In the genomic region with DNA sequence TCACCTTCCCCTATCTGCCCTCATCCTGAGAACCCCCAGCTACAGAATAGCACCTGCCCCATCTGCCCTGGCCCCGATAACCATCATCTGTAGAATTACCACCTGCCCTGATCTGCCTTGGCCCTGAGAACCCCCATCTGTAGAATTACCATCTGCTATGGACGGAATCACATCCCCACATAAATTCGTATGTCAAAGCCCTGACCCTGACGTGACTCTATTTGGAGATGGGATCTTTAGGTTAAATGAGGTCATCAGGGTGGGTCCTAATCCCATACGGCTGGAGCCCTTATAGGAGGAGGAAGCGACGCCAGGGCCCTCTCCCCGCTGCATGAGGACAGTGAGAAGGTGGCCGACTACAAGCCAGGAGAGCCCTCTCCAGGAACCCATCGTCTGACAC, we compare ENCODE assay signal across 14 cellular contexts. TPM values are rescaled to one million over a fixed set of nuclear protein-coding genes. Genes with fewer than 3 reads are reported as not detected.
"Had no signal": no experiment of that assay in that cellular context is flagged by ENCODE, and none has a peak within 500 bp of the region (broad histone marks: within the 10 kb centered on the region; RNA-seq: fewer than 3 reads in every experiment).

No MANE protein-coding gene starts in this region.

- H3K27ac ChIP-seq: dorsolateral prefrontal cortex, thoracic aorta had no signal

- H3K4me3 ChIP-seq: breast epithelium, dorsolateral prefrontal cortex, psoas muscle, thoracic aorta had no signal

- H3K36me3 ChIP-seq: breast epithelium, thoracic aorta had no signal

- H3K9me3 ChIP-seq: breast epithelium, psoas muscle, thoracic aorta had no signal

- H3K27ac Mint-ChIP-seq: activated B cell treated with CpG ODN at 0.5 μM for 24 hours; activated naive CD8-positive, alpha-beta T cell treated with anti-CD3 and anti-CD28 coated beads for 36 hours; immature natural killer cell; stimulated activated naive CD8-positive, alpha-beta T cell treated with anti-CD3 and anti-CD28 coated beads, Interleukin-15, Interleukin-2, amounts not matched to agents 100 ng/mL and 50 ng/mL, for 24 hours had no signal

- H3K36me3 Mint-ChIP-seq: activated naive CD8-positive, alpha-beta T cell treated with anti-CD3 and anti-CD28 coated beads for 36 hours; immature natural killer cell had no signal

- H3K27me3 Mint-ChIP-seq: activated naive CD8-positive, alpha-beta T cell treated with anti-CD3 and anti-CD28 coated beads for 36 hours; stimulated activated naive CD8-positive, alpha-beta T cell treated with anti-CD3 and anti-CD28 coated beads, Interleukin-15, Interleukin-2, amounts not matched to agents 100 ng/mL and 50 ng/mL, for 24 hours had no signal

- ATAC-seq: esophagus mucosa, left colon had no signal

- DNase-seq: activated naive CD8-positive, alpha-beta T cell treated with anti-CD3 and anti-CD28 coated beads for 36 hours; immature natural killer cell; left colon; mammary epithelial cell; stimulated activated CD4-positive, alpha-beta T cell treated with anti-CD3 and anti-CD28 coated beads, Interleukin-12 subunit alpha, Interleukin-12 subunit beta, amount 100 ng/mL, for 4 hours; stimulated activated CD4-positive, alpha-beta T cell treated with anti-CD3 and anti-CD28 coated beads, Interleukin-4, amount 100 ng/mL, for 1 hour had no signal

- H3K4me3 Mint-ChIP-seq: activated B cell treated with CpG ODN at 0.5 μM for 24 hours; activated naive CD8-positive, alpha-beta T cell treated with anti-CD3 and anti-CD28 coated beads for 36 hours; immature natural killer cell; stimulated activated naive CD8-positive, alpha-beta T cell treated with anti-CD3 and anti-CD28 coated beads, Interleukin-15, Interleukin-2, amounts not matched to agents 100 ng/mL and 50 ng/mL, for 24 hours had no signal

- H3K4me1 ChIP-seq: psoas muscle had no signal

- H3K9me3 Mint-ChIP-seq: activated B cell treated with CpG ODN at 0.5 μM for 24 hours; activated naive CD8-positive, alpha-beta T cell treated with anti-CD3 and anti-CD28 coated beads for 36 hours; immature natural killer cell; nephron; stimulated activated naive CD8-positive, alpha-beta T cell treated with anti-CD3 and anti-CD28 coated beads, Interleukin-15, Interleukin-2, amounts not matched to agents 100 ng/mL and 50 ng/mL, for 24 hours had no signal

RNA-seq across cellular contexts. Expression of gene SARDH, which starts 32.6 kb away (rescaled TPM):
- total RNA-seq: activated B cell treated with CpG ODN at 0.5 μM for 24 hours had no signal
